Comparison of ENCODE assay signal across 14 cellular contexts in the genomic region with DNA sequence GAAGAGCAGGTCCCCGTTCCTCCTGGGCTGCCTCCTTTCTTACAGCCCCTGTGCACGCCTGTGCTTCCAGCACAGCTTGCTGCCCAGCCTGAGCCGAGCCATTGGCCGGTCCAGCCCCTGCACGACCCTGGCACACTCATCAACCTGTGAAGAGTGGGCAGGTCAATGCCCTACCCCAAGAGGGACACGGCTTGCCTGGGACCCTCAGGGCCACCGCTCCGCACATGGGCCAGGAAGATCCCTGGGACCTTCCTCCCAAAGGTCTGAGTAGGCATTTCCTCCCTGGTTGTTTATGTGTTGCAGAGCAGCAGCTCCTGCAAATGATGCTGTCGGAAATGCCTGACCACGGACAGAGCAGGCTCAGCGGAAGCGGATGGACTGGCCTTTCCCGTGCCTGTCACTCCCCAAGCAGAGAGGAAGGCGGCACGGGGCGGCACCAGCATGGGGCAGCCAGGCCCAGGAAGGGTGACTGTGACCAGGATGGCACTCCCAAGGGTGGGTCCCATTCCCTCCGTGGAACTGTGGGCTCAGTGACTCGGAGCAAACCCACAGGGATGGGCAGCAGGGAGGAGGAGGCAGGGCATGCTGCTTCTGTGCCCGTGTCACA.
A peak's percentile ranks its signal among the peaks of the same experiment; 100 is the strongest.
DNase-seq lines count a peak whose midpoint lies in the region; ATAC-seq, FAIRE-seq and TF ChIP-seq lines count a peak whose summit lies in the region.
"Had no signal": no experiment of that assay in that cellular context is flagged by ENCODE, and none has a peak within 500 bp of the region (broad histone marks: within the 10 kb centered on the region; RNA-seq: fewer than 3 reads in every experiment).

No MANE protein-coding gene starts in this region.

- H3K14ac ChIP-seq in IMR-90 (replicated peaks; ENCODE audit: low read depth, low read length) (peak overlapping the region; percentile 82), H1 (ENCODE audit: insufficient read length) (no peak overlapping the region)

- H3K9ac ChIP-seq in IMR-90 (ENCODE audit: low read depth, low read length), result no peak overlapping the region
- no peak overlapping the region; a peak in 1 of 7 replicates for H3K9ac ChIP-seq in H1 (replicated peaks in 1 of 4; ENCODE audit: extremely low read depth in 1 of 4, low read depth in 3 of 4, low read length in 3 of 4)

- no peaks in the 10 kb centered on the region for H3K27me3 Mint-ChIP-seq in stimulated activated naive B cell treated with anti-CD40 and anti-IgM and Interleukin-4, amounts not matched to agents 10 μg/mL and 1 μg/mL and 100 μg/mL, for 72 hours
- H3K27me3 Mint-ChIP-seq: CD4-positive, CD25-positive, alpha-beta regulatory T cell; stimulated activated naive CD8-positive, alpha-beta T cell treated with anti-CD3 and anti-CD28 coated beads, Interleukin-15, Interleukin-2, amounts not matched to agents 100 ng/mL and 50 ng/mL, for 24 hours had no signal

- TF ChIP-seq RAD21 in IMR-90 (IDR thresholded peaks at IDR 0.05; ENCODE audit: low read length), result no peak
- no peak for TF ChIP-seq RAD21 in H1 (IDR thresholded peaks at IDR 0.05 in 1 of 2, conservative IDR thresholded peaks at IDR 0.05 in 1 of 2; ENCODE audit: low read depth in 2 of 2, low read length in 2 of 2)

- peaks cover 29 to 92% of the 10 kb centered on the region in 2 experiments for H3K79me1 ChIP-seq in IMR-90 (ENCODE audit: low read depth in 1 of 2, low read length in 2 of 2)
- H3K79me1 ChIP-seq in H1 (ENCODE audit: low read depth, low read length), result no peaks in the 10 kb centered on the region

- peaks cover 54% of the 10 kb centered on the region for H3K9me1 ChIP-seq in IMR-90 (ENCODE audit: insufficient read depth, low read length)

- H3K9me3 ChIP-seq in IMR-90 (ENCODE audit: control insufficient read depth, insufficient read depth, low read length), result no peaks in the 10 kb centered on the region
- H3K9me3 ChIP-seq in H1 (ENCODE audit: insufficient read depth in 2 of 2, low read depth in 1 of 2, low read length in 1 of 2), result no peaks in the 10 kb centered on the region
- H3K9me3 ChIP-seq in lower lobe of right lung, result no peaks in the 10 kb centered on the region

- FAIRE-seq in H1 (lab: Jason Lieb, UNC) (no peak), H54 (lab: Jason Lieb, UNC) (no peak)

- H4K91ac ChIP-seq in IMR-90 (ENCODE audit: insufficient read depth, low read depth, low read length), result peak overlapping the region; percentile 80
- H4K91ac ChIP-seq in H1 (replicated peaks; ENCODE audit: insufficient read length, low read length), result no peak overlapping the region

- H3K18ac ChIP-seq in IMR-90 (ENCODE audit: low read depth, low read length), result no peak overlapping the region
- H3K18ac ChIP-seq in H1 (ENCODE audit: extremely low read depth, low read length), result peak overlapping the region; percentile 24; the same call in 1 of the 2 replicates

- H3K36me3 ChIP-seq in IMR-90 (ENCODE audit: control insufficient read depth, insufficient read depth, low read length), result peaks cover 12% of the 10 kb centered on the region; the same call in 1 of the 2 replicates
- no peaks in the 10 kb centered on the region for H3K36me3 ChIP-seq in H1 (ENCODE audit: control insufficient read depth in 2 of 4, insufficient read depth in 4 of 4, low read length in 3 of 4)
- H3K36me3 ChIP-seq in lower lobe of right lung, result peaks cover 11% of the 10 kb centered on the region

- H3K23me2 ChIP-seq in H1 (ENCODE audit: low read depth, low read length), result no peaks in the 10 kb centered on the region

- no peaks in the 10 kb centered on the region for H3K9me3 Mint-ChIP-seq in stimulated activated naive B cell treated with anti-CD40 and anti-IgM and Interleukin-4, amounts not matched to agents 10 μg/mL and 1 μg/mL and 100 μg/mL, for 72 hours
- H3K9me3 Mint-ChIP-seq: activated T-cell treated with anti-CD3 and anti-CD28 coated beads, Interleukin-2, amount 50 U/mL, for 72 hours; stimulated activated naive CD8-positive, alpha-beta T cell treated with anti-CD3 and anti-CD28 coated beads, Interleukin-15, Interleukin-2, amounts not matched to agents 100 ng/mL and 50 ng/mL, for 24 hours had no signal

- H4K20me1 ChIP-seq in IMR-90 (ENCODE audit: insufficient read depth, low read length) (peaks cover 50% of the 10 kb centered on the region), H1 (replicated peaks in 1 of 2; ENCODE audit: control insufficient read depth in 1 of 2, insufficient read depth in 2 of 2, low read length in 2 of 2) (no peaks in the 10 kb centered on the region)

- POLR2A ChIA-PET in IMR-90 (lab: Charles Lee; ENCODE audit: unreplicated experiment) (no interaction called here), H1 (lab: Charles Lee; ENCODE audit: partially characterized antibody) (no interaction called here)

- TF ChIP-seq EP300 in H1 (IDR thresholded peaks at IDR 0.05; ENCODE audit: borderline replicate concordance in 1 of 2, low read depth in 2 of 2, low read length in 2 of 2), result no peak

- in situ Hi-C loops in IMR-90 (cut with MboI; ENCODE audit: low sequenced_read_pairs), result no loop called here

- H2AFZ ChIP-seq in IMR-90 (replicated peaks; ENCODE audit: low read length, poor library complexity), result peak overlapping the region; percentile 66
- H2AFZ ChIP-seq in H1 (ENCODE audit: low read length), result no peak overlapping the region

- H2BK5ac ChIP-seq in IMR-90 (ENCODE audit: low read depth, low read length, poor library complexity, severe bottlenecking), result peak overlapping the region; percentile 57
- 0 out of 2 replicates have a peak overlapping the region, but pooled peaks have one; percentile 54 for H2BK5ac ChIP-seq in H1 (ENCODE audit: low read depth, low read length)

- CTCF ChIA-PET in IMR-90 (lab: Yijun Ruan, JAX) (interaction anchor here (0.6 kb wide), 1 partner anchor 1422 kb away, joined by 4 read pairs; no protein-coding TSS in a partner anchor), H1 (lab: Charles Lee; ENCODE audit: partially characterized antibody) (interaction anchor here (2.5 kb wide), 1 partner anchor 28 kb away, joined by 8 read pairs; no protein-coding TSS in a partner anchor)

- peak overlapping the region; percentile 66 for H2AK9ac ChIP-seq in IMR-90 (replicated peaks; ENCODE audit: low read depth, low read length, poor library complexity)

- peak overlapping the region; percentile 62; the same call in 1 of the 2 replicates for H2BK12ac ChIP-seq in H1 (ENCODE audit: low read depth, low read length)

- peak overlapping the region in 1 of 2 experiments; percentile 31; a peak in 3 of 4 replicates for H4K8ac ChIP-seq in IMR-90 (ENCODE audit: low read depth in 2 of 2, low read length in 2 of 2)
- no peak overlapping the region for H4K8ac ChIP-seq in H1 (ENCODE audit: extremely low read depth, insufficient read depth, low read length)

- no peak overlapping the region for H3K4me3 ChIP-seq in IMR-90 (ENCODE audit: insufficient read depth, low read depth, low read length)
- no peak overlapping the region for H3K4me3 ChIP-seq in H1 (ENCODE audit: extremely low read depth in 1 of 4, insufficient read depth in 2 of 4, low read depth in 3 of 4, low read length in 4 of 4)
- H3K4me3 ChIP-seq in lower lobe of right lung, result no peak overlapping the region

- H4K5ac ChIP-seq in IMR-90 (ENCODE audit: low read depth, low read length) (no peak overlapping the region), H1 (ENCODE audit: insufficient read length, low read depth, low read length) (no peak overlapping the region)

- H3K23ac ChIP-seq in IMR-90 (ENCODE audit: low read depth, low read length) (0 out of 2 replicates have a peak overlapping the region, but pooled peaks have one; percentile 78), H1 (ENCODE audit: insufficient read length) (no peak overlapping the region)

- H3K27ac ChIP-seq in IMR-90 (ENCODE audit: insufficient read depth, low read length), result peak overlapping the region; percentile 77; the same call in 1 of the 2 replicates
- no peak overlapping the region for H3K27ac ChIP-seq in H1 (ENCODE audit: low read depth, low read length)
- peak overlapping the region; percentile 80 for H3K27ac ChIP-seq in lower lobe of right lung
- H3K27ac ChIP-seq: VCaP had no signal

- dilution Hi-C loops in IMR-90 (cut with HindIII; ENCODE audit: low sequenced_read_pairs, unreplicated experiment), result no loop called here

- H3K4me3 Mint-ChIP-seq in stimulated activated naive B cell treated with anti-CD40 and anti-IgM and Interleukin-4, amounts not matched to agents 10 μg/mL and 1 μg/mL and 100 μg/mL, for 72 hours, result no peak overlapping the region
- H3K4me3 Mint-ChIP-seq: activated T-cell treated with anti-CD3 and anti-CD28 coated beads, Interleukin-2, amount 50 U/mL, for 72 hours; CD4-positive, CD25-positive, alpha-beta regulatory T cell; stimulated activated naive CD8-positive, alpha-beta T cell treated with anti-CD3 and anti-CD28 coated beads, Interleukin-15, Interleukin-2, amounts not matched to agents 100 ng/mL and 50 ng/mL, for 24 hours had no signal

- BruUV-seq in IMR-90 (replicated peaks; lab: Mats Ljungman, UMichigan), result no TSS peak

- H2AK5ac ChIP-seq in IMR-90 (ENCODE audit: low read depth, low read length) (peak overlapping the region; percentile 41; the same call in 1 of the 2 replicates), H1 (ENCODE audit: low read depth, low read length) (peak overlapping the region; percentile 71)

- H2BK120ac ChIP-seq in IMR-90 (ENCODE audit: low read depth, low read length) (peak overlapping the region; percentile 35; the same call in 1 of the 2 replicates), H1 (replicated peaks; ENCODE audit: low read depth, low read length) (no peak overlapping the region)

- H3K27me3 ChIP-seq in IMR-90 (ENCODE audit: control insufficient read depth, insufficient read depth, low read length), result no peaks in the 10 kb centered on the region
- H3K27me3 ChIP-seq in H1 (replicated peaks in 1 of 4; ENCODE audit: control insufficient read depth in 3 of 4, extremely low read depth in 1 of 4, insufficient read depth in 3 of 4, low read length in 3 of 4), result no peaks in the 10 kb centered on the region
- H3K27me3 ChIP-seq in lower lobe of right lung (ENCODE audit: low read depth), result no peaks in the 10 kb centered on the region

- no peaks in the 10 kb centered on the region for H3K79me2 ChIP-seq in H1 (ENCODE audit: control insufficient read depth in 1 of 2, insufficient read depth in 2 of 2, low read length in 2 of 2)

- H3K4me1 Mint-ChIP-seq in stimulated activated naive B cell treated with anti-CD40 and anti-IgM and Interleukin-4, amounts not matched to agents 10 μg/mL and 1 μg/mL and 100 μg/mL, for 72 hours, result peaks cover 10 to 14% of the 10 kb centered on the region in 2 donors
- H3K4me1 Mint-ChIP-seq: CD4-positive, CD25-positive, alpha-beta regulatory T cell had no signal

- no peak for TF ChIP-seq CTCF in IMR-90 (conservative IDR thresholded peaks at IDR 0.05; ENCODE audit: low read depth, low read length)
- no peak for TF ChIP-seq CTCF in H1 (IDR thresholded peaks at IDR 0.05; ENCODE audit: control extremely low read depth in 1 of 3, insufficient read depth in 1 of 3, low read depth in 1 of 3, low read length in 3 of 3)
- no peak for TF ChIP-seq CTCF in lower lobe of right lung (IDR thresholded peaks at IDR 0.05)

- DNase-seq in IMR-90, result peak; percentile 44
- peak in 1 of 2 experiments; percentile 37 for DNase-seq in H1 (ENCODE audit: low read depth in 1 of 2, low spot score in 2 of 2)
- DNase-seq in lower lobe of right lung, result no peak
- no peak for DNase-seq in stimulated activated naive B cell treated with anti-CD40 and anti-IgM and Interleukin-4, amounts not matched to agents 10 μg/mL and 1 μg/mL and 100 μg/mL, for 72 hours
- DNase-seq in HK-2 (ENCODE audit: unreplicated experiment), result no peak
- no peak for DNase-seq in NCI-H2227 (lab: John Stamatoyannopoulos, UW; ENCODE audit: unreplicated experiment)
- no peak for DNase-seq in stimulated activated naive CD4-positive, alpha-beta T cell treated with Interleukin-2 at 50 U/mL for 16 hours (lab: John Stamatoyannopoulos, UW)
- DNase-seq in H54 (ENCODE audit: insufficient read length, low spot score), result no peak
- DNase-seq: activated T-cell treated with anti-CD3 and anti-CD28 coated beads, Interleukin-2, amount 50 U/mL, for 72 hours; CD4-positive, CD25-positive, alpha-beta regulatory T cell; foreskin melanocyte; SHP77 treated with DMSO at 0.1 percent for 48 hours had no signal

- intact Hi-C loops in IMR-90 (cut with micrococcal nuclease) (loop anchor here (5.0 kb wide), 1 partner anchor 33 kb away; no protein-coding TSS in a partner anchor), lower lobe of right lung (cut with DNase I) (no loop called here)

- TF ChIP-seq POLR2A in IMR-90 (IDR thresholded peaks at IDR 0.05; ENCODE audit: low read depth, low read length), result no peak
- no peak for TF ChIP-seq POLR2A in H1 (IDR thresholded peaks at IDR 0.05; ENCODE audit: control extremely low read depth in 1 of 2, low read depth in 2 of 2, low read length in 2 of 2)
- no peak for TF ChIP-seq POLR2A in H54 (IDR thresholded peaks at IDR 0.05; ENCODE audit: low read depth, low read length)

- H3K4me1 ChIP-seq in IMR-90 (ENCODE audit: control insufficient read depth, insufficient read depth, low read length), result peaks cover 53% of the 10 kb centered on the region
- peaks cover 23 to 46% (median 31%) of the 10 kb centered on the region in 4 experiments for H3K4me1 ChIP-seq in H1 (replicated peaks in 1 of 4; ENCODE audit: control insufficient read depth in 3 of 4, insufficient read depth in 4 of 4, low read length in 3 of 4)
- H3K4me1 ChIP-seq in lower lobe of right lung, result peaks cover 70% of the 10 kb centered on the region

- H3K36me3 Mint-ChIP-seq in stimulated activated naive B cell treated with anti-CD40 and anti-IgM and Interleukin-4, amounts not matched to agents 10 μg/mL and 1 μg/mL and 100 μg/mL, for 72 hours, result peaks cover 11 to 32% of the 10 kb centered on the region in 2 donors
- H3K36me3 Mint-ChIP-seq: CD4-positive, CD25-positive, alpha-beta regulatory T cell had no signal

- H3K4ac ChIP-seq in IMR-90 (ENCODE audit: low read depth, low read length) (peak overlapping the region; percentile 90; the same call in 1 of the 2 replicates), H1 (replicated peaks; ENCODE audit: insufficient read length, low read depth, low read length) (peak overlapping the region; percentile 14)

- H3K27ac Mint-ChIP-seq in stimulated activated naive B cell treated with anti-CD40 and anti-IgM and Interleukin-4, amounts not matched to agents 10 μg/mL and 1 μg/mL and 100 μg/mL, for 72 hours, result peak overlapping the region; percentile 53
- H3K27ac Mint-ChIP-seq: activated T-cell treated with anti-CD3 and anti-CD28 coated beads, Interleukin-2, amount 50 U/mL, for 72 hours; stimulated activated naive CD8-positive, alpha-beta T cell treated with anti-CD3 and anti-CD28 coated beads, Interleukin-15, Interleukin-2, amounts not matched to agents 100 ng/mL and 50 ng/mL, for 24 hours had no signal

- ATAC-seq in IMR-90 (ENCODE audit: low read depth) (no peak), lower lobe of right lung (peak in 1 of 2 donors; percentile 22)
- no peak for ATAC-seq in stimulated activated naive B cell treated with anti-CD40 and anti-IgM and Interleukin-4, amounts not matched to agents 10 μg/mL and 1 μg/mL and 100 μg/mL, for 72 hours (replicated peaks)
- ATAC-seq: activated T-cell treated with anti-CD3 and anti-CD28 coated beads, Interleukin-2, amount 50 U/mL, for 72 hours had no signal

- no peak overlapping the region for H3K56ac ChIP-seq in IMR-90 (ENCODE audit: extremely low read depth, insufficient read depth, low read length)
- H3K56ac ChIP-seq in H1 (replicated peaks; ENCODE audit: insufficient read length, low read depth, low read length), result no peak overlapping the region

- H2BK15ac ChIP-seq in IMR-90 (ENCODE audit: low read depth, low read length) (0 out of 3 replicates have a peak overlapping the region, but pooled peaks have one; percentile 17), H1 (ENCODE audit: low read length) (peak overlapping the region; percentile 93; the same call in 1 of the 2 replicates)

- 57% methylated on average over 6 of the region's 19 CpGs; no CpG with 5 or more reads in 1 of the 2 experiments for WGBS in IMR-90 (ENCODE audit: extremely low coverage in 2 of 2, insufficient read length in 1 of 2), 2 experiments
- 91% methylated on average over 19 of the region's 19 CpGs; no CpG with 5 or more reads in 1 of the 2 experiments for WGBS in H1 (ENCODE audit: extremely low coverage in 1 of 2, insufficient coverage in 1 of 2, insufficient read length in 1 of 2, insufficient replicate concordance in 2 of 2, low coverage in 1 of 2, low lambda C conversion rate in 2 of 2, missing lambda C conversion rate in 1 of 2), 2 experiments

- no peak overlapping the region for H3K4me2 ChIP-seq in IMR-90 (ENCODE audit: low read depth, low read length)
- H3K4me2 ChIP-seq in H1 (ENCODE audit: insufficient read depth in 1 of 2, low read depth in 2 of 2, low read length in 2 of 2), result no peak overlapping the region; a peak in 1 of 4 replicates

- H2BK20ac ChIP-seq in IMR-90 (ENCODE audit: low read depth, low read length) (0 out of 2 replicates have a peak overlapping the region, but pooled peaks have one; percentile 8), H1 (ENCODE audit: low read length) (peak overlapping the region; percentile 13; the same call in 1 of the 2 replicates)
